8 cellular contexts compared by ENCODE assay signal in the genomic region with DNA sequence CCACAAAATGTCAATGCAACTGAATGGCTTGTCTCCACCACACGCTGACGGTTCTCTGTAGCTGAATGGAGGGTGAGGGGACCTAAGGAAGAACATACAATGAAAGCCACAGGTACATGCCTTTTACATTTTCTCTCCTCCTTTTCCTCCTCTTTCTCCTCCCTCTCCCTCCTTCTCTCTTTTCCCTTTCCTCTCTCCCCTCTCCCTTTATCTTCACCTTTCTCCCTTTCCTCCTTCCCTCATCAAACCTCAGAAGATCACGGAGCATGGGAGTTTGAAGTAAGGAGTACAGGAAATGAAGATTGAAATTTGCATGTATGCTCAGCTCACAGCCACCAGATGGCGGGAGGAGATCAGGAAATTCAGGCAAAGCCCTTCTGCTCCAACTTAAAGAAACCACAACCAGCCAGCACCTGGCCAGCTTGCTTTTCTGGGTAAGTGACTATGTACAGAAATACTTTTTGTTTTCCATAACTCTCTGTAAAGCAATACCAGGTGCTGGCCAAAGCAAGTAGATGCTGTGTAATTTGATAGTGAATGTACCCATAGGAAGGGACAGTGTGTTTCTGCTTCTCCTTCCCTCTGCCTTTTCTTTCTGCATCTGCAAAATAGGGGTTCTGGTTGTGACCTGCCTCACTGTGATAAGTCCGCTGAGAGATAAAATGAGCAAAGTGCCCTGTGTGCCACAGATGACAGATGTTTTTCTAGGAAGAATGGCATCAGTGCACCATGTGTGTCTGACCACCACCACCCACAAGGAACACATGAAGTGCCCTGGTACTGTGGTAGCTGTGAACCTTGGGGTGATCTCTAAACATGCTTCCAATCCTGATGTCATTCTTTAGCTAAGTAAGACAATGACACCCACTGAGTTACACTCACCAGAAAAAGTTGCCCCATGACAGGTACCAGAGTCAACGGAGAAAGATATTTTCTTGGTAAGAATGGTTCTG. TPM values are rescaled to one million over a fixed set of nuclear protein-coding genes. Genes with fewer than 3 reads are reported as not detected.
A peak's percentile ranks its signal among the peaks of the same experiment; 100 is the strongest.
DNase-seq lines count a peak whose midpoint lies in the region; ATAC-seq, FAIRE-seq and TF ChIP-seq lines count a peak whose summit lies in the region.

No MANE protein-coding gene starts in this region.

- peak; percentile 76 for DNase-seq in AG09319 (ENCODE audit: extremely low read depth, low read depth)
- no peak for DNase-seq in RWPE2 (ENCODE audit: low spot score)
- peak in 3 of 4 experiments; percentile 17 to 51 (median 21) for DNase-seq in activated naive CD4-positive, alpha-beta T cell (lab: John Stamatoyannopoulos, UW)
- peak in 5 of 6 donors; percentile 54 to 82 (median 59) for DNase-seq in pancreas

- H3K27me3 ChIP-seq in Loucy (ENCODE audit: insufficient read depth, low read length, poor library complexity, severe bottlenecking) (no peaks in the 10 kb centered on the region), RWPE2 (ENCODE audit: insufficient read depth, poor library complexity, severe bottlenecking) (no peaks in the 10 kb centered on the region), gastroesophageal sphincter (no peaks in the 10 kb centered on the region), pancreas (no peaks in the 10 kb centered on the region)

- intact Hi-C loops in pancreas (cut with DNase I): loop anchor here in 2 of 3 donors (5.0 to 10.0 kb wide), 3 partner anchors 295 to 533 kb away; no protein-coding TSS in a partner anchor

- WGBS in gastroesophageal sphincter (ENCODE audit: low coverage in 1 of 2), 2 donors: 26 to 33% methylated on average over 6 of the region's 6 CpGs
- WGBS in pancreas, 2 donors: 22 to 27% methylated on average over 6 of the region's 6 CpGs

- H3F3A ChIP-seq in Loucy (ENCODE audit: low read depth): no peaks in the 10 kb centered on the region

- H3K27ac ChIP-seq in RWPE2 (ENCODE audit: poor library complexity, severe bottlenecking) (no peak overlapping the region), gastroesophageal sphincter (no peak overlapping the region), pancreas (no peak overlapping the region)

- no peaks in the 10 kb centered on the region for H3K36me3 ChIP-seq in Loucy (ENCODE audit: insufficient read depth, low read length)
- no peaks in the 10 kb centered on the region for H3K36me3 ChIP-seq in RWPE2 (ENCODE audit: low read depth)
- no peaks in the 10 kb centered on the region for H3K36me3 ChIP-seq in gastroesophageal sphincter
- no peaks in the 10 kb centered on the region for H3K36me3 ChIP-seq in pancreas

- no peak for TF ChIP-seq POLR2A in gastroesophageal sphincter (IDR thresholded peaks at IDR 0.05)

- ATAC-seq in GM18868 (IDR thresholded peaks at IDR 0.05; ENCODE audit: unreplicated experiment) (peak; percentile 50), RWPE2 (ENCODE audit: low read depth) (peak; percentile 79), gastroesophageal sphincter (peak; percentile 64), pancreas (peak; percentile 95 to 98 (median 97)), HG02938 (IDR thresholded peaks at IDR 0.05; ENCODE audit: unreplicated experiment) (no peak)

- H3K9ac ChIP-seq in Loucy (ENCODE audit: low read depth, low read length, poor library complexity, severe bottlenecking): peak overlapping the region; percentile 28

- H3K9me3 ChIP-seq in Loucy (ENCODE audit: insufficient read depth, low read depth, low read length) (no peaks in the 10 kb centered on the region; the same call in 1 of the 2 replicates), RWPE2 (ENCODE audit: severe bottlenecking) (no peaks in the 10 kb centered on the region), gastroesophageal sphincter (peaks cover 0 to 3% (median 0%) of the 10 kb centered on the region in 3 donors), pancreas (no peaks in the 10 kb centered on the region)

- H3K4me3 ChIP-seq in Loucy (ENCODE audit: low read length, poor library complexity, severe bottlenecking): peak overlapping the region; percentile 46
- no peak overlapping the region for H3K4me3 ChIP-seq in RWPE2 (ENCODE audit: severe bottlenecking)
- H3K4me3 ChIP-seq in gastroesophageal sphincter: no peak overlapping the region
- H3K4me3 ChIP-seq in pancreas: peak overlapping the region in 1 of 4 donors; percentile 9

- TF ChIP-seq CTCF in AG09319 (IDR thresholded peaks at IDR 0.05; ENCODE audit: low read depth, low read length) (peak; percentile 83), Loucy (conservative IDR thresholded peaks at IDR 0.05; ENCODE audit: low read length) (peak; percentile 98), RWPE2 (IDR thresholded peaks at IDR 0.05; ENCODE audit: poor library complexity, severe bottlenecking) (peak; percentile 91), gastroesophageal sphincter (IDR thresholded peaks at IDR 0.05) (peak; percentile 77 to 96 (median 87)), pancreas (IDR thresholded peaks at IDR 0.05) (peak; percentile 52 to 63 (median 61))

- peak overlapping the region; percentile 96 for H2AFZ ChIP-seq in Loucy (ENCODE audit: low read length)

- peak overlapping the region; percentile 52 for H3K4me2 ChIP-seq in Loucy (ENCODE audit: low read depth, low read length, poor library complexity, severe bottlenecking)

- H3K4me1 ChIP-seq in Loucy (ENCODE audit: insufficient read depth, low read length, poor library complexity, severe bottlenecking): peaks cover 31% of the 10 kb centered on the region
- H3K4me1 ChIP-seq in RWPE2 (ENCODE audit: insufficient read depth, poor library complexity, severe bottlenecking): no peaks in the 10 kb centered on the region
- peaks cover 0 to 27% (median 0%) of the 10 kb centered on the region in 3 donors for H3K4me1 ChIP-seq in gastroesophageal sphincter
- H3K4me1 ChIP-seq in pancreas: peaks cover 0 to 7% (median 0%) of the 10 kb centered on the region in 3 donors

- no peak for TF ChIP-seq EP300 in gastroesophageal sphincter (IDR thresholded peaks at IDR 0.05)

- FAIRE-seq in pancreas (lab: Jason Lieb, UNC): peak; percentile 92

- no peaks in the 10 kb centered on the region for H3K79me2 ChIP-seq in Loucy (ENCODE audit: insufficient read depth, low read length)

- no peaks in the 10 kb centered on the region for H3K9me2 ChIP-seq in Loucy (replicated peaks; ENCODE audit: low read depth, low read length)

- H4K20me1 ChIP-seq in Loucy (ENCODE audit: insufficient read depth, low read length, poor library complexity, severe bottlenecking): no peaks in the 10 kb centered on the region

RNA-seq across cellular contexts. Expression of a gene that starts 18.6 kb away (rescaled TPM):
- total RNA-seq in gastroesophageal sphincter (100 to 1,000 TPM in 3 of 4 donors, 10 to 100 TPM in 1; 93.7 to 122 (median 114) TPM), pancreas (10 to 100 TPM; 33.0 to 61.2 (median 41.7) TPM)
- 10 to 100 TPM; 11.3 to 12.6 TPM for polyA plus RNA-seq in pancreas
